8 cellular contexts compared by ENCODE assay signal in the genomic region with DNA sequence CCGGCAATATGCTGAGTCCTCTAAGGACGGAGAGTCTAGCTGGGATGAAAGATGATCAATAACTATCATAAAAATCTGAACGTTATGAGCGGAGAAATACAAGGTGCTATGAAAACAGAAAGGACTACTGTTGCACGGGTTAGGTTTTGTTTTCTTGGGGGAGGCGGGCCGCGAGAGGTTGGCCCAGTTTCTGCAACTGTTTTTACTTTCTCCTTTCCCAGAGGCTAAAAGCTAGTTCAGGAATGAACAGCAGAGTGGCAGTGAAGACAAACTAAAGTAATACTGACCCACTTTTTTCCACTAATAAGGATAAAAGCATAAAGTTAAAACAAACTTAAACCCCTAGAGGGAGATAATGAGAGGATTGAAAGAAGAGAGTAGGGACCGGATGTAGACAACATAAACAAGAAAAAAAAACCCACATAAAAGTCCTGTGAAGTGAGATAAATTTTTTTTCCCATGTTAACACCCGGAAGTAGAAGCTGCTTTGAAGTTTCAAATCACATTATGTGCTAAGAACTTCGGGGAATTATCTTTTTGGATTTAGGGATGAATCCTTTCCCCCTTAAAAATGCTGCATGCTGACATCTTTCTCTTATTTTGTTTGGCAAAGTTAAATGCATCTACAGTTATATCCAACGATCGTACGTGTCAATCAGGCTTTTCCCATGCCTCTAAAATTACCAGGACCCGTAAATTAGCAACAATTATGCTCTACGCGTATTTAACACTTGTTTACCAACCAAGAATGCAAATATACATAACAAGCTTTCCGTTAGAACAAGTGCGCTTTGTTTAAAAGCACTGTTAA. TPM values are rescaled to one million over a fixed set of nuclear protein-coding genes. Genes with fewer than 3 reads are reported as not detected.
A peak's percentile ranks its signal among the peaks of the same experiment; 100 is the strongest.
DNase-seq lines count a peak whose midpoint lies in the region; ATAC-seq and TF ChIP-seq lines count a peak whose summit lies in the region.

No MANE protein-coding gene starts in this region.

- no peaks in the 10 kb centered on the region for H4K20me1 ChIP-seq in MM.1S (ENCODE audit: insufficient read depth, low read length)

- H3K27me3 Mint-ChIP-seq in stimulated activated naive B cell treated with anti-CD40 and anti-IgM and Interleukin-4, amounts not matched to agents 10 μg/mL and 1 μg/mL and 100 μg/mL, for 72 hours, result no peaks in the 10 kb centered on the region

- H3K4me3 Mint-ChIP-seq in stimulated activated naive B cell treated with anti-CD40 and anti-IgM and Interleukin-4, amounts not matched to agents 10 μg/mL and 1 μg/mL and 100 μg/mL, for 72 hours, result peak overlapping the region; percentile 87 to 90

- peaks cover 42% of the 10 kb centered on the region for H3F3A ChIP-seq in MM.1S (ENCODE audit: insufficient read depth, low read length)

- ATAC-seq in stimulated activated naive B cell treated with anti-CD40 and anti-IgM and Interleukin-4, amounts not matched to agents 10 μg/mL and 1 μg/mL and 100 μg/mL, for 72 hours (replicated peaks), result peak; percentile 17 to 22

- H2AFZ ChIP-seq in MM.1S (ENCODE audit: low read length), result peak overlapping the region; percentile 88

- H3K9me3 Mint-ChIP-seq in stimulated activated naive B cell treated with anti-CD40 and anti-IgM and Interleukin-4, amounts not matched to agents 10 μg/mL and 1 μg/mL and 100 μg/mL, for 72 hours, result no peaks in the 10 kb centered on the region

- peak overlapping the region; percentile 96 for H3K27ac Mint-ChIP-seq in stimulated activated naive B cell treated with anti-CD40 and anti-IgM and Interleukin-4, amounts not matched to agents 10 μg/mL and 1 μg/mL and 100 μg/mL, for 72 hours

- H3K4me1 Mint-ChIP-seq in stimulated activated naive B cell treated with anti-CD40 and anti-IgM and Interleukin-4, amounts not matched to agents 10 μg/mL and 1 μg/mL and 100 μg/mL, for 72 hours, result peaks cover 9 to 24% of the 10 kb centered on the region in 2 donors

- H3K9me3 ChIP-seq in ES-I3 (ENCODE audit: control insufficient read depth, insufficient read depth, low read length) (no peaks in the 10 kb centered on the region), MM.1S (replicated peaks; ENCODE audit: insufficient read depth, low read length) (no peaks in the 10 kb centered on the region)

- H3K4me1 ChIP-seq in ES-I3 (ENCODE audit: insufficient read depth, low read length) (peaks cover 9% of the 10 kb centered on the region; the same call in 1 of the 2 replicates), MM.1S (ENCODE audit: low read length) (peaks cover 28% of the 10 kb centered on the region)

- H3K36me3 ChIP-seq in ES-I3 (ENCODE audit: insufficient read depth, low read length), result no peaks in the 10 kb centered on the region
- no peaks in the 10 kb centered on the region for H3K36me3 ChIP-seq in MM.1S (replicated peaks; ENCODE audit: insufficient read depth, low read length)

- H3K36me3 Mint-ChIP-seq in stimulated activated naive B cell treated with anti-CD40 and anti-IgM and Interleukin-4, amounts not matched to agents 10 μg/mL and 1 μg/mL and 100 μg/mL, for 72 hours, result no peaks in the 10 kb centered on the region

- peaks cover 32% of the 10 kb centered on the region for H3K79me2 ChIP-seq in MM.1S (ENCODE audit: low read length)

- H3K9ac ChIP-seq in ES-I3 (ENCODE audit: low read depth, low read length) (peak overlapping the region; percentile 48), MM.1S (ENCODE audit: low read length) (peak overlapping the region; percentile 69)

- H3K27me3 ChIP-seq in MM.1S (replicated peaks; ENCODE audit: insufficient read depth, low read length), result no peaks in the 10 kb centered on the region

- peak overlapping the region; percentile 69 for H3K27ac ChIP-seq in MM.1S (ENCODE audit: low read length)

- peak; percentile 56 for TF ChIP-seq CTCF in MM.1S (IDR thresholded peaks at IDR 0.05; ENCODE audit: low read length)
- TF ChIP-seq CTCF in choroid plexus epithelial cell (conservative IDR thresholded peaks at IDR 0.05; ENCODE audit: low read depth, low read length), result peak; percentile 56

- H3K9me2 ChIP-seq in MM.1S (replicated peaks; ENCODE audit: insufficient read depth, low read length), result no peaks in the 10 kb centered on the region

- H3K4me3 ChIP-seq in MM.1S (ENCODE audit: low read length), result peak overlapping the region; percentile 90
- peak overlapping the region; percentile 85 for H3K4me3 ChIP-seq in choroid plexus epithelial cell (ENCODE audit: low read depth, low read length)

- H3K4me2 ChIP-seq in MM.1S (ENCODE audit: low read depth, low read length), result peak overlapping the region; percentile 96

- peak; percentile 81 for DNase-seq in H4 (ENCODE audit: low spot score)
- DNase-seq in MM.1S, result peak; percentile 80
- peak; percentile 13 for DNase-seq in T-helper 22 cell (ENCODE audit: low read depth)
- peak; percentile 93 for DNase-seq in choroid plexus epithelial cell (ENCODE audit: low read depth)
- DNase-seq in left kidney (ENCODE audit: low read depth, low spot score), result peak; percentile 75
- DNase-seq in stimulated activated naive B cell treated with anti-CD40 and anti-IgM and Interleukin-4, amounts not matched to agents 10 μg/mL and 1 μg/mL and 100 μg/mL, for 72 hours, result no peak
- no peak for DNase-seq in middle frontal gyrus (ENCODE audit: extremely low spot score, low spot score)

RNA-seq across cellular contexts. Expression of a gene that starts 1.0 kb away (rescaled TPM):
- 25.4 and 26.9 TPM in 2 replicates for total RNA-seq in H4 (2014; rRNA removed; shearing (Covaris generic))

Comparison
In these comparisons a context has a peak if more than half of its experiments do, and no peak if none do; other contexts are left out.
1. DNase-seq: peak in H4 (single experiment), MM.1S (single experiment), T-helper 22 cell (single experiment), choroid plexus epithelial cell (single experiment) and left kidney (single experiment); none in stimulated activated naive B cell treated with anti-CD40 and anti-IgM and Interleukin-4, amounts not matched to agents 10 μg/mL and 1 μg/mL and 100 μg/mL, for 72 hours (single experiment) and middle frontal gyrus (single experiment).